In genomic region chr1:39539252-39539790, GRCh38 we compare ENCODE assay signal across 1 cellular context.
TF ChIP-seq lines count a peak whose summit lies in the region.

No MANE protein-coding gene starts in this region.

TF ChIP-seq in HepG2, 621 proteins besides CTCF, POLR2A, EP300 and RAD21 (continued from another document and continues in another):
- TF ChIP-seq, protein P1, sequence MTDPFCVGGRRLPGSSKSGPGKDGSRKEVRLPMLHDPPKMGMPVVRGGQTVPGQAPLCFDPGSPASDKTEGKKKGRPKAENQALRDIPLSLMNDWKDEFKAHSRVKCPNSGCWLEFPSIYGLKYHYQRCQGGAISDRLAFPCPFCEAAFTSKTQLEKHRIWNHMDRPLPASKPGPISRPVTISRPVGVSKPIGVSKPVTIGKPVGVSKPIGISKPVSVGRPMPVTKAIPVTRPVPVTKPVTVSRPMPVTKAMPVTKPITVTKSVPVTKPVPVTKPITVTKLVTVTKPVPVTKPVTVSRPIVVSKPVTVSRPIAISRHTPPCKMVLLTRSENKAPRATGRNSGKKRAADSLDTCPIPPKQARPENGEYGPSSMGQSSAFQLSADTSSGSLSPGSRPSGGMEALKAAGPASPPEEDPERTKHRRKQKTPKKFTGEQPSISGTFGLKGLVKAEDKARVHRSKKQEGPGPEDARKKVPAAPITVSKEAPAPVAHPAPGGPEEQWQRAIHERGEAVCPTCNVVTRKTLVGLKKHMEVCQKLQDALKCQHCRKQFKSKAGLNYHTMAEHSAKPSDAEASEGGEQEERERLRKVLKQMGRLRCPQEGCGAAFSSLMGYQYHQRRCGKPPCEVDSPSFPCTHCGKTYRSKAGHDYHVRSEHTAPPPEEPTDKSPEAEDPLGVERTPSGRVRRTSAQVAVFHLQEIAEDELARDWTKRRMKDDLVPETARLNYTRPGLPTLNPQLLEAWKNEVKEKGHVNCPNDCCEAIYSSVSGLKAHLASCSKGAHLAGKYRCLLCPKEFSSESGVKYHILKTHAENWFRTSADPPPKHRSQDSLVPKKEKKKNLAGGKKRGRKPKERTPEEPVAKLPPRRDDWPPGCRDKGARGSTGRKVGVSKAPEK (CRISPR knock-in tag; IDR thresholded peaks at IDR 0.05; ENCODE audit: borderline replicate concordance) = no peak
- TF ChIP-seq LCORL (IDR thresholded peaks at IDR 0.05) (no peak), LCORL (CRISPR knock-in tag; IDR thresholded peaks at IDR 0.05) (peak; percentile 71; the same call in 1 of the 2 replicates), SALL1 (CRISPR knock-in tag; IDR thresholded peaks at IDR 0.05) (peak; percentile 36; the same call in 1 of the 2 replicates), HOXA9 (CRISPR knock-in tag; IDR thresholded peaks at IDR 0.05; ENCODE audit: borderline replicate concordance) (no peak), ZNF180 (CRISPR knock-in tag; IDR thresholded peaks at IDR 0.05; ENCODE audit: borderline replicate concordance, low read depth) (no peak), SMAD1 (CRISPR knock-in tag; IDR thresholded peaks at IDR 0.05; ENCODE audit: borderline replicate concordance, low read depth) (no peak), FOXM1 (CRISPR knock-in tag; IDR thresholded peaks at IDR 0.05) (no peak), RORA (CRISPR knock-in tag; IDR thresholded peaks at IDR 0.05) (no peak), SOX13 (IDR thresholded peaks at IDR 0.05) (no peak), SOX13 (CRISPR knock-in tag; conservative IDR thresholded peaks at IDR 0.05 in 1 of 2, IDR thresholded peaks at IDR 0.05 in 1 of 2) (no peak), TAF1 (CRISPR knock-in tag; IDR thresholded peaks at IDR 0.05) (no peak), TEAD3 (CRISPR knock-in tag; optimal IDR thresholded peaks at IDR 0.05; ENCODE audit: borderline replicate concordance) (peak; percentile 48), CC2D1A (CRISPR knock-in tag; IDR thresholded peaks at IDR 0.05) (no peak), TAF15 (IDR thresholded peaks at IDR 0.05; ENCODE audit: low read depth, low read length, poor library complexity, severe bottlenecking) (no peak), KMT2A (CRISPR knock-in tag; IDR thresholded peaks at IDR 0.05) (no peak), ZNF3 (CRISPR knock-in tag; IDR thresholded peaks at IDR 0.05) (no peak), ZNF329 (CRISPR knock-in tag; IDR thresholded peaks at IDR 0.05; ENCODE audit: low read depth) (no peak), NFATC3 (CRISPR knock-in tag; IDR thresholded peaks at IDR 0.05) (no peak), GATAD1 (CRISPR knock-in tag; IDR thresholded peaks at IDR 0.05) (no peak), SYNCRIP (IDR thresholded peaks at IDR 0.05; ENCODE audit: insufficient read depth, low read depth, low read length) (no peak), ZNF556 (CRISPR knock-in tag; IDR thresholded peaks at IDR 0.05; ENCODE audit: borderline replicate concordance) (no peak), ZNF350 (CRISPR knock-in tag; IDR thresholded peaks at IDR 0.05; ENCODE audit: borderline replicate concordance, low read depth) (no peak), CREM (IDR thresholded peaks at IDR 0.05) (no peak), CREM (CRISPR knock-in tag; IDR thresholded peaks at IDR 0.05) (no peak), PBX3 (CRISPR knock-in tag; IDR thresholded peaks at IDR 0.05; ENCODE audit: borderline replicate concordance) (no peak), SAP130 (CRISPR knock-in tag; IDR thresholded peaks at IDR 0.05; ENCODE audit: low read depth) (peak; percentile 42; the same call in 1 of the 2 replicates), ZHX2 (IDR thresholded peaks at IDR 0.05; ENCODE audit: low read depth) (no peak), ZHX2 (CRISPR knock-in tag; IDR thresholded peaks at IDR 0.05; ENCODE audit: borderline replicate concordance) (no peak)
- TF ChIP-seq, protein P2, sequence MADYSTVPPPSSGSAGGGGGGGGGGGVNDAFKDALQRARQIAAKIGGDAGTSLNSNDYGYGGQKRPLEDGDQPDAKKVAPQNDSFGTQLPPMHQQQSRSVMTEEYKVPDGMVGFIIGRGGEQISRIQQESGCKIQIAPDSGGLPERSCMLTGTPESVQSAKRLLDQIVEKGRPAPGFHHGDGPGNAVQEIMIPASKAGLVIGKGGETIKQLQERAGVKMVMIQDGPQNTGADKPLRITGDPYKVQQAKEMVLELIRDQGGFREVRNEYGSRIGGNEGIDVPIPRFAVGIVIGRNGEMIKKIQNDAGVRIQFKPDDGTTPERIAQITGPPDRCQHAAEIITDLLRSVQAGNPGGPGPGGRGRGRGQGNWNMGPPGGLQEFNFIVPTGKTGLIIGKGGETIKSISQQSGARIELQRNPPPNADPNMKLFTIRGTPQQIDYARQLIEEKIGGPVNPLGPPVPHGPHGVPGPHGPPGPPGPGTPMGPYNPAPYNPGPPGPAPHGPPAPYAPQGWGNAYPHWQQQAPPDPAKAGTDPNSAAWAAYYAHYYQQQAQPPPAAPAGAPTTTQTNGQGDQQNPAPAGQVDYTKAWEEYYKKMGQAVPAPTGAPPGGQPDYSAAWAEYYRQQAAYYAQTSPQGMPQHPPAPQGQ (CRISPR knock-in tag; IDR thresholded peaks at IDR 0.05; ENCODE audit: borderline replicate concordance) = no peak
- TF ChIP-seq, protein P3, sequence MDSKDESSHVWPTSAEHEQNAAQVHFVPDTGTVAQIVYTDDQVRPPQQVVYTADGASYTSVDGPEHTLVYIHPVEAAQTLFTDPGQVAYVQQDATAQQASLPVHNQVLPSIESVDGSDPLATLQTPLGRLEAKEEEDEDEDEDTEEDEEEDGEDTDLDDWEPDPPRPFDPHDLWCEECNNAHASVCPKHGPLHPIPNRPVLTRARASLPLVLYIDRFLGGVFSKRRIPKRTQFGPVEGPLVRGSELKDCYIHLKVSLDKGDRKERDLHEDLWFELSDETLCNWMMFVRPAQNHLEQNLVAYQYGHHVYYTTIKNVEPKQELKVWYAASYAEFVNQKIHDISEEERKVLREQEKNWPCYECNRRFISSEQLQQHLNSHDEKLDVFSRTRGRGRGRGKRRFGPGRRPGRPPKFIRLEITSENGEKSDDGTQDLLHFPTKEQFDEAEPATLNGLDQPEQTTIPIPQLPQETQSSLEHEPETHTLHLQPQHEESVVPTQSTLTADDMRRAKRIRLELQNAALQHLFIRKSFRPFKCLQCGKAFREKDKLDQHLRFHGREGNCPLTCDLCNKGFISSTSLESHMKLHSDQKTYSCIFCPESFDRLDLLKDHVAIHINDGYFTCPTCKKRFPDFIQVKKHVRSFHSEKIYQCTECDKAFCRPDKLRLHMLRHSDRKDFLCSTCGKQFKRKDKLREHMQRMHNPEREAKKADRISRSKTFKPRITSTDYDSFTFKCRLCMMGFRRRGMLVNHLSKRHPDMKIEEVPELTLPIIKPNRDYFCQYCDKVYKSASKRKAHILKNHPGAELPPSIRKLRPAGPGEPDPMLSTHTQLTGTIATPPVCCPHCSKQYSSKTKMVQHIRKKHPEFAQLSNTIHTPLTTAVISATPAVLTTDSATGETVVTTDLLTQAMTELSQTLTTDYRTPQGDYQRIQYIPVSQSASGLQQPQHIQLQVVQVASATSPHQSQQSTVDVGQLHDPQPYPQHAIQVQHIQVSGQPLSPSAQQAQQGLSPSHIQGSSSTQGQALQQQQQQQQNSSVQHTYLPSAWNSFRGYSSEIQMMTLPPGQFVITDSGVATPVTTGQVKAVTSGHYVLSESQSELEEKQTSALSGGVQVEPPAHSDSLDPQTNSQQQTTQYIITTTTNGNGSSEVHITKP (CRISPR knock-in tag; IDR thresholded peaks at IDR 0.05; ENCODE audit: low read depth) = 0 out of 2 replicates have a peak, but pooled peaks have one; percentile 30
- TF ChIP-seq, protein P4, sequence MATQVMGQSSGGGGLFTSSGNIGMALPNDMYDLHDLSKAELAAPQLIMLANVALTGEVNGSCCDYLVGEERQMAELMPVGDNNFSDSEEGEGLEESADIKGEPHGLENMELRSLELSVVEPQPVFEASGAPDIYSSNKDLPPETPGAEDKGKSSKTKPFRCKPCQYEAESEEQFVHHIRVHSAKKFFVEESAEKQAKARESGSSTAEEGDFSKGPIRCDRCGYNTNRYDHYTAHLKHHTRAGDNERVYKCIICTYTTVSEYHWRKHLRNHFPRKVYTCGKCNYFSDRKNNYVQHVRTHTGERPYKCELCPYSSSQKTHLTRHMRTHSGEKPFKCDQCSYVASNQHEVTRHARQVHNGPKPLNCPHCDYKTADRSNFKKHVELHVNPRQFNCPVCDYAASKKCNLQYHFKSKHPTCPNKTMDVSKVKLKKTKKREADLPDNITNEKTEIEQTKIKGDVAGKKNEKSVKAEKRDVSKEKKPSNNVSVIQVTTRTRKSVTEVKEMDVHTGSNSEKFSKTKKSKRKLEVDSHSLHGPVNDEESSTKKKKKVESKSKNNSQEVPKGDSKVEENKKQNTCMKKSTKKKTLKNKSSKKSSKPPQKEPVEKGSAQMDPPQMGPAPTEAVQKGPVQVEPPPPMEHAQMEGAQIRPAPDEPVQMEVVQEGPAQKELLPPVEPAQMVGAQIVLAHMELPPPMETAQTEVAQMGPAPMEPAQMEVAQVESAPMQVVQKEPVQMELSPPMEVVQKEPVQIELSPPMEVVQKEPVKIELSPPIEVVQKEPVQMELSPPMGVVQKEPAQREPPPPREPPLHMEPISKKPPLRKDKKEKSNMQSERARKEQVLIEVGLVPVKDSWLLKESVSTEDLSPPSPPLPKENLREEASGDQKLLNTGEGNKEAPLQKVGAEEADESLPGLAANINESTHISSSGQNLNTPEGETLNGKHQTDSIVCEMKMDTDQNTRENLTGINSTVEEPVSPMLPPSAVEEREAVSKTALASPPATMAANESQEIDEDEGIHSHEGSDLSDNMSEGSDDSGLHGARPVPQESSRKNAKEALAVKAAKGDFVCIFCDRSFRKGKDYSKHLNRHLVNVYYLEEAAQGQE (IDR thresholded peaks at IDR 0.05; ENCODE audit: borderline replicate concordance in 1 of 2, low read depth in 1 of 2, low read length in 2 of 2) = no peak
- TF ChIP-seq, protein P5, sequence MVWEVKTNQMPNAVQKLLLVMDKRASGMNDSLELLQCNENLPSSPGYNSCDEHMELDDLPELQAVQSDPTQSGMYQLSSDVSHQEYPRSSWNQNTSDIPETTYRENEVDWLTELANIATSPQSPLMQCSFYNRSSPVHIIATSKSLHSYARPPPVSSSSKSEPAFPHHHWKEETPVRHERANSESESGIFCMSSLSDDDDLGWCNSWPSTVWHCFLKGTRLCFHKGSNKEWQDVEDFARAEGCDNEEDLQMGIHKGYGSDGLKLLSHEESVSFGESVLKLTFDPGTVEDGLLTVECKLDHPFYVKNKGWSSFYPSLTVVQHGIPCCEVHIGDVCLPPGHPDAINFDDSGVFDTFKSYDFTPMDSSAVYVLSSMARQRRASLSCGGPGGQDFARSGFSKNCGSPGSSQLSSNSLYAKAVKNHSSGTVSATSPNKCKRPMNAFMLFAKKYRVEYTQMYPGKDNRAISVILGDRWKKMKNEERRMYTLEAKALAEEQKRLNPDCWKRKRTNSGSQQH (CRISPR knock-in tag; IDR thresholded peaks at IDR 0.05; ENCODE audit: low read depth) = no peak
- TF ChIP-seq, protein P6, sequence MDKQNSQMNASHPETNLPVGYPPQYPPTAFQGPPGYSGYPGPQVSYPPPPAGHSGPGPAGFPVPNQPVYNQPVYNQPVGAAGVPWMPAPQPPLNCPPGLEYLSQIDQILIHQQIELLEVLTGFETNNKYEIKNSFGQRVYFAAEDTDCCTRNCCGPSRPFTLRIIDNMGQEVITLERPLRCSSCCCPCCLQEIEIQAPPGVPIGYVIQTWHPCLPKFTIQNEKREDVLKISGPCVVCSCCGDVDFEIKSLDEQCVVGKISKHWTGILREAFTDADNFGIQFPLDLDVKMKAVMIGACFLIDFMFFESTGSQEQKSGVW (CRISPR knock-in tag; IDR thresholded peaks at IDR 0.05; ENCODE audit: borderline replicate concordance) = no peak
- TF ChIP-seq, protein P7, sequence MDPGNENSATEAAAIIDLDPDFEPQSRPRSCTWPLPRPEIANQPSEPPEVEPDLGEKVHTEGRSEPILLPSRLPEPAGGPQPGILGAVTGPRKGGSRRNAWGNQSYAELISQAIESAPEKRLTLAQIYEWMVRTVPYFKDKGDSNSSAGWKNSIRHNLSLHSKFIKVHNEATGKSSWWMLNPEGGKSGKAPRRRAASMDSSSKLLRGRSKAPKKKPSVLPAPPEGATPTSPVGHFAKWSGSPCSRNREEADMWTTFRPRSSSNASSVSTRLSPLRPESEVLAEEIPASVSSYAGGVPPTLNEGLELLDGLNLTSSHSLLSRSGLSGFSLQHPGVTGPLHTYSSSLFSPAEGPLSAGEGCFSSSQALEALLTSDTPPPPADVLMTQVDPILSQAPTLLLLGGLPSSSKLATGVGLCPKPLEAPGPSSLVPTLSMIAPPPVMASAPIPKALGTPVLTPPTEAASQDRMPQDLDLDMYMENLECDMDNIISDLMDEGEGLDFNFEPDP (CRISPR knock-in tag; conservative IDR thresholded peaks at IDR 0.05) = no peak
